26 cellular contexts compared by ENCODE assay signal in the genomic region with DNA sequence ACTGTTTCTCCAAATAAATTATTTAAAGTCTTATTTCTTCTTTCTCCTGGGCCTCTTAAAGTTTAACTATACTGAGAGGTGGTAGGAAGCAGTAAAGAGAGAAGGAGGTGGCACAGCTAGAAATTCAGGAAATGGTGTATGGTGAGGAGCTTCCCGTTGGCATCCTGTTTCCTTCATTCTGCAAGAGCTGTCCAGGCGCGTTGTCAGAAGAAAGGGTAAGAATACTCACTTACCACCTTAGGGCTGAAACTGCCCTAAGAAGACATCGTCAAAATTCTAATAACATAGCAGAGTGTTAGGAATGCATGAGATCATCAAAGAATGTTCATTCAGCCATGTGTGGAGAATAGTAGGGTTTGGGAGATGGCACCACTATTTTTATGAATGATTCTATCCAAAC.
"Had no signal": no experiment of that assay in that cellular context is flagged by ENCODE, and none has a peak within 500 bp of the region (broad histone marks: within the 10 kb centered on the region; RNA-seq: fewer than 3 reads in every experiment).

No MANE protein-coding gene starts in this region.

- H3K27me3 Mint-ChIP-seq: activated B cell treated with CpG ODN at 0.5 μM for 24 hours; activated CD4-positive, alpha-beta memory T cell treated with anti-CD3 and anti-CD28 coated beads, Interleukin-2, amount 10 ng/mL, durations not matched to agents 7 days and 5 days; activated naive CD4-positive, alpha-beta T cell treated with anti-CD3 and anti-CD28 coated beads, Interleukin-2, amount 10 ng/mL, durations not matched to agents 7 days and 5 days; T-helper 17 cell had no signal

- DNase-seq: activated B cell treated with CpG ODN at 0.5 μM for 24 hours; activated CD4-positive, alpha-beta memory T cell treated with anti-CD3 and anti-CD28 coated beads, Interleukin-2, amount 10 ng/mL, durations not matched to agents 7 days and 5 days; activated CD4-positive, alpha-beta T cell treated with anti-CD3 and anti-CD28 coated beads, Interleukin-2, amount 50 U/mL, for 1 hour; activated CD8-positive, alpha-beta memory T cell treated with anti-CD3 and anti-CD28 coated beads, Interleukin-2, amount 50 U/mL, for 4 hours; activated gamma-delta T cell treated with Interleukin-2 at 50 U/mL for 16 hours; activated naive CD4-positive, alpha-beta T cell treated with anti-CD3 and anti-CD28 coated beads, Interleukin-2, amount 10 ng/mL, durations not matched to agents 7 days and 5 days; activated naive CD8-positive, alpha-beta T cell treated with anti-CD3 and anti-CD28 coated beads for 36 hours; activated T-cell treated with anti-CD3 and anti-CD28 coated beads, Interleukin-2, amount 50 U/mL, for 72 hours; brain microvascular endothelial cell; caudate nucleus; IMR-90; KBM-7; NCI-H1092; NCI-H1417; NCI-H1930; NCI-H2171 treated with DMSO at 0.1 percent for 48 hours; NCI-H345; NCI-H510A treated with DMSO at 0.1 percent for 48 hours; NCI-H69; NK-92 treated with Interleukin-12 subunit alpha and Interleukin-12 subunit beta, amount 100 ng/mL, for 24 hours; OCI-M1; SHP77 treated with DMSO at 0.1 percent for 48 hours; T-helper 17 cell; T-helper 9 cell had no signal

- ATAC-seq: activated T-cell treated with anti-CD3 and anti-CD28 coated beads, Interleukin-2, amount 50 U/mL, for 72 hours; Panc1; T-helper 17 cell had no signal

- H3K4me3 Mint-ChIP-seq: activated B cell treated with CpG ODN at 0.5 μM for 24 hours; activated CD4-positive, alpha-beta memory T cell treated with anti-CD3 and anti-CD28 coated beads, Interleukin-2, amount 10 ng/mL, durations not matched to agents 7 days and 5 days; activated naive CD4-positive, alpha-beta T cell treated with anti-CD3 and anti-CD28 coated beads, Interleukin-2, amount 10 ng/mL, durations not matched to agents 7 days and 5 days; activated naive CD8-positive, alpha-beta T cell treated with anti-CD3 and anti-CD28 coated beads for 36 hours; activated T-cell treated with anti-CD3 and anti-CD28 coated beads, Interleukin-2, amount 50 U/mL, for 72 hours; T-helper 17 cell had no signal

- H3K27ac Mint-ChIP-seq: activated B cell treated with CpG ODN at 0.5 μM for 24 hours; activated CD4-positive, alpha-beta memory T cell treated with anti-CD3 and anti-CD28 coated beads, Interleukin-2, amount 10 ng/mL, durations not matched to agents 7 days and 5 days; activated naive CD4-positive, alpha-beta T cell treated with anti-CD3 and anti-CD28 coated beads, Interleukin-2, amount 10 ng/mL, durations not matched to agents 7 days and 5 days; activated naive CD8-positive, alpha-beta T cell treated with anti-CD3 and anti-CD28 coated beads for 36 hours; activated T-cell treated with anti-CD3 and anti-CD28 coated beads, Interleukin-2, amount 50 U/mL, for 72 hours; activated T-helper 2 cell treated with anti-CD3 and anti-CD28 coated beads, Interferon-gamma antibody, Interleukin-2, Interleukin-4, amounts not matched to agents 10 μg/mL and 5 μg/mL and 100 μg/mL, durations not matched to agents 14 hours and 24 hours and 36 hours; T-helper 17 cell had no signal

- H3K4me1 Mint-ChIP-seq: activated B cell treated with CpG ODN at 0.5 μM for 24 hours; activated CD4-positive, alpha-beta memory T cell treated with anti-CD3 and anti-CD28 coated beads, Interleukin-2, amount 10 ng/mL, durations not matched to agents 7 days and 5 days; activated naive CD4-positive, alpha-beta T cell treated with anti-CD3 and anti-CD28 coated beads, Interleukin-2, amount 10 ng/mL, durations not matched to agents 7 days and 5 days; activated naive CD8-positive, alpha-beta T cell treated with anti-CD3 and anti-CD28 coated beads for 36 hours; T-helper 17 cell had no signal

- H3K27me3 ChIP-seq: brain microvascular endothelial cell had no signal

- H3K36me3 ChIP-seq: brain microvascular endothelial cell had no signal

- H3K36me3 Mint-ChIP-seq: activated naive CD4-positive, alpha-beta T cell treated with anti-CD3 and anti-CD28 coated beads, Interleukin-2, amount 10 ng/mL, durations not matched to agents 7 days and 5 days had no signal
